Comparison of ENCODE assay signal across 26 cellular contexts in genomic region chr5:97980291-97980690, GRCh38.
"Had no signal": no experiment of that assay in that cellular context is flagged by ENCODE, and none has a peak within 500 bp of the region (broad histone marks: within the 10 kb centered on the region; RNA-seq: fewer than 3 reads in every experiment).

No MANE protein-coding gene starts in this region.

- H3K4me3 ChIP-seq: ascending aorta had no signal

- H3K4me1 ChIP-seq: ascending aorta had no signal

- FAIRE-seq: RCC 7860 had no signal

- DNase-seq: activated B cell treated with CpG ODN at 0.5 μM for 24 hours; activated CD4-positive, alpha-beta T cell treated with anti-CD3 and anti-CD28 coated beads for 1 hour; activated CD4-positive, alpha-beta T cell treated with anti-CD3 and anti-CD28 coated beads, Interleukin-2, amount 10 ng/mL, durations not matched to agents 24 days and 14 days; activated CD4-positive, alpha-beta T cell treated with anti-CD3 and anti-CD28 coated beads, Interleukin-2, amount 50 U/mL, for 48 hours; activated CD8-positive, alpha-beta memory T cell treated with anti-CD3 and anti-CD28 coated beads, Interleukin-2, amount 10 ng/mL, durations not matched to agents 7 days and 5 days; activated effector memory CD4-positive, alpha-beta T cell treated with anti-CD3 and anti-CD28 coated beads, Interleukin-2, amount 50 U/mL, for 16 hours; activated naive CD4-positive, alpha-beta T cell treated with Interleukin-2 at 50 U/mL for 16 hours; activated naive CD8-positive, alpha-beta T cell treated with anti-CD3 and anti-CD28 coated beads, Interleukin-2, amount 50 U/mL, for 24 hours; activated T-cell treated with anti-CD3 and anti-CD28 coated beads, Interleukin-2, amount 50 U/mL, for 4 hours; amniotic stem cell; Kasumi-1; KBM-7; NCI-H1105 treated with DMSO at 0.1 percent for 48 hours; NCI-H1436 treated with DMSO at 0.1 percent for 48 hours; NCI-H187; NCI-H2081; NCI-H510A treated with DMSO at 0.1 percent for 48 hours; NCI-H69; NK-92 treated with Interleukin-12 subunit alpha and Interleukin-12 subunit beta, amount 100 ng/mL, for 24 hours; PC-3; SHP77 treated with DMSO at 0.1 percent for 48 hours had no signal

- H3K27ac Mint-ChIP-seq: activated B cell treated with CpG ODN at 0.5 μM for 24 hours; activated CD4-positive, alpha-beta T cell treated with anti-CD3 and anti-CD28 coated beads, Interleukin-2, amount 10 ng/mL, durations not matched to agents 24 days and 14 days; activated CD8-positive, alpha-beta memory T cell treated with anti-CD3 and anti-CD28 coated beads, Interleukin-2, amount 10 ng/mL, durations not matched to agents 7 days and 5 days; activated naive CD4-positive, alpha-beta T cell treated with anti-CD3 and anti-CD28 coated beads, Interleukin-2, amount 50 U/mL, for 72 hours; activated naive CD8-positive, alpha-beta T cell treated with anti-CD3 and anti-CD28 coated beads, Interleukin-2, amount 50 U/mL, for 24 hours; T-helper 1 cell treated with Interleukin-12 subunit alpha and Interleukin-12 subunit beta and Interleukin-4 antibody, amounts not matched to agents 30 μg/mL and 1 μg/mL, for 36 hours had no signal

- H3K27ac ChIP-seq: ascending aorta had no signal

- H3K27me3 ChIP-seq: ascending aorta had no signal

- H3K9me3 ChIP-seq: ascending aorta had no signal

- ATAC-seq: activated CD8-positive, alpha-beta memory T cell treated with anti-CD3 and anti-CD28 coated beads, Interleukin-2, amount 10 ng/mL, durations not matched to agents 7 days and 5 days; activated naive CD4-positive, alpha-beta T cell treated with anti-CD3 and anti-CD28 coated beads, Interleukin-2, amount 50 U/mL, for 72 hours; activated naive CD8-positive, alpha-beta T cell treated with anti-CD3 and anti-CD28 coated beads, Interleukin-2, amount 50 U/mL, for 24 hours; activated T-cell treated with anti-CD3 and anti-CD28 coated beads, Interleukin-2, amount 50 U/mL, for 4 hours; PC-3 had no signal

- H3K4me3 Mint-ChIP-seq: activated B cell treated with CpG ODN at 0.5 μM for 24 hours; activated CD4-positive, alpha-beta T cell treated with anti-CD3 and anti-CD28 coated beads, Interleukin-2, amount 10 ng/mL, durations not matched to agents 24 days and 14 days; activated CD8-positive, alpha-beta memory T cell treated with anti-CD3 and anti-CD28 coated beads, Interleukin-2, amount 10 ng/mL, durations not matched to agents 7 days and 5 days; activated naive CD8-positive, alpha-beta T cell treated with anti-CD3 and anti-CD28 coated beads, Interleukin-2, amount 50 U/mL, for 24 hours; activated T-cell treated with anti-CD3 and anti-CD28 coated beads, Interleukin-2, amount 50 U/mL, for 4 hours; T-helper 1 cell treated with Interleukin-12 subunit alpha and Interleukin-12 subunit beta and Interleukin-4 antibody, amounts not matched to agents 30 μg/mL and 1 μg/mL, for 36 hours had no signal

- H3K36me3 ChIP-seq: ascending aorta had no signal

- H3K36me3 Mint-ChIP-seq: activated CD8-positive, alpha-beta memory T cell treated with anti-CD3 and anti-CD28 coated beads, Interleukin-2, amount 10 ng/mL, durations not matched to agents 7 days and 5 days; activated naive CD4-positive, alpha-beta T cell treated with anti-CD3 and anti-CD28 coated beads, Interleukin-2, amount 50 U/mL, for 72 hours; brain had no signal

- H3K4me1 Mint-ChIP-seq: activated B cell treated with CpG ODN at 0.5 μM for 24 hours; activated CD4-positive, alpha-beta T cell treated with anti-CD3 and anti-CD28 coated beads, Interleukin-2, amount 10 ng/mL, durations not matched to agents 24 days and 14 days; activated CD8-positive, alpha-beta memory T cell treated with anti-CD3 and anti-CD28 coated beads, Interleukin-2, amount 10 ng/mL, durations not matched to agents 7 days and 5 days; activated naive CD8-positive, alpha-beta T cell treated with anti-CD3 and anti-CD28 coated beads, Interleukin-2, amount 50 U/mL, for 24 hours had no signal

- H3K27me3 Mint-ChIP-seq: activated B cell treated with CpG ODN at 0.5 μM for 24 hours; activated CD4-positive, alpha-beta T cell treated with anti-CD3 and anti-CD28 coated beads, Interleukin-2, amount 10 ng/mL, durations not matched to agents 24 days and 14 days; activated CD8-positive, alpha-beta memory T cell treated with anti-CD3 and anti-CD28 coated beads, Interleukin-2, amount 10 ng/mL, durations not matched to agents 7 days and 5 days; activated naive CD8-positive, alpha-beta T cell treated with anti-CD3 and anti-CD28 coated beads, Interleukin-2, amount 50 U/mL, for 24 hours; brain had no signal

- H3K9me3 Mint-ChIP-seq: activated B cell treated with CpG ODN at 0.5 μM for 24 hours; activated CD4-positive, alpha-beta T cell treated with anti-CD3 and anti-CD28 coated beads, Interleukin-2, amount 10 ng/mL, durations not matched to agents 24 days and 14 days; activated naive CD4-positive, alpha-beta T cell treated with anti-CD3 and anti-CD28 coated beads, Interleukin-2, amount 50 U/mL, for 72 hours; activated T-cell treated with anti-CD3 and anti-CD28 coated beads, Interleukin-2, amount 50 U/mL, for 4 hours; brain; T-helper 1 cell treated with Interleukin-12 subunit alpha and Interleukin-12 subunit beta and Interleukin-4 antibody, amounts not matched to agents 30 μg/mL and 1 μg/mL, for 36 hours had no signal
